ENCODE assay signal across 22 cellular contexts in the genomic region with DNA sequence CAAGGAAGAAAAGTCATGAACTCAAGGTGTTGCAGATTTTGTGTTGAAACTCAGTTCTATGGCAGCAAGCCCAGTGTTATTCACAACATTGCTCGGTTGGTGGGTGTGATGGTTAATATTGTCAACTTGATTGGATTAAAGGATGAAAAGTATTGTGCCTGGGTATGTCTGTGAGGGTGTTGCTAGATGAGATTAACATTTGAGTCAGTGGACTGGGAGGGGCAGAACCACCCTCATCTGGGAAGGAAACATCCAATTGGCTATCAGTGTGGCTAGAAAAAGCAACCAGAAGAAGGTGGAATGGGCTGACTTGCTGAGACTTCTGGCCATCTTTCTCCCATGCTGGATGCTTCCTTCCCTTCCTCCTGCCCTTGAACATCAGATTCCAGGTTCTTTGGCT.
"Had no signal": no experiment of that assay in that cellular context is flagged by ENCODE, and none has a peak within 500 bp of the region (broad histone marks: within the 10 kb centered on the region; RNA-seq: fewer than 3 reads in every experiment).

No MANE protein-coding gene starts in this region.

- H3K36me3 ChIP-seq: left lung, pancreas, upper lobe of left lung had no signal

- H3K4me1 Mint-ChIP-seq: activated B cell treated with CpG ODN at 0.5 μM for 24 hours; activated CD4-positive, alpha-beta T cell treated with anti-CD3 and anti-CD28 coated beads, Interleukin-2, amount 10 ng/mL, durations not matched to agents 24 days and 14 days; brain; stimulated activated memory B cell treated with anti-CD40 and anti-IgM and Interleukin-4, amounts not matched to agents 10 μg/mL and 1 μg/mL and 100 μg/mL, for 72 hours had no signal

- ATAC-seq: left lung; natural killer cell treated with Interleukin-12 subunit alpha and Interleukin-12 subunit beta and Interleukin-15 and Interleukin-18, amount 100 ng/mL, for 72 hours; psoas muscle; right cardiac atrium; stimulated activated memory B cell treated with anti-CD40 and anti-IgM and Interleukin-4, amounts not matched to agents 10 μg/mL and 1 μg/mL and 100 μg/mL, for 72 hours had no signal

- H3K27ac Mint-ChIP-seq: activated B cell treated with CpG ODN at 0.5 μM for 24 hours; activated CD4-positive, alpha-beta T cell treated with anti-CD3 and anti-CD28 coated beads, Interleukin-2, amount 10 ng/mL, durations not matched to agents 24 days and 14 days; activated naive CD4-positive, alpha-beta T cell treated with anti-CD3 and anti-CD28 coated beads for 36 hours; activated T-cell treated with anti-CD3 and anti-CD28 coated beads, Interleukin-2, amount 50 U/mL, for 72 hours; brain; natural killer cell treated with Interleukin-12 subunit alpha and Interleukin-12 subunit beta and Interleukin-15 and Interleukin-18, amount 100 ng/mL, for 72 hours; stimulated activated memory B cell treated with anti-CD40 and anti-IgM and Interleukin-4, amounts not matched to agents 10 μg/mL and 1 μg/mL and 100 μg/mL, for 72 hours; T-helper 1 cell treated with Interleukin-12 subunit alpha and Interleukin-12 subunit beta and Interleukin-4 antibody, amounts not matched to agents 30 μg/mL and 1 μg/mL, for 36 hours had no signal

- H3K9me3 ChIP-seq: left lung, pancreas, psoas muscle, upper lobe of left lung had no signal

- H3K27ac ChIP-seq: hepatocyte, left lung, pancreas, psoas muscle, upper lobe of left lung had no signal

- H3K9me3 Mint-ChIP-seq: activated B cell treated with CpG ODN at 0.5 μM for 24 hours; activated CD4-positive, alpha-beta T cell treated with anti-CD3 and anti-CD28 coated beads, Interleukin-2, amount 10 ng/mL, durations not matched to agents 24 days and 14 days; activated naive CD4-positive, alpha-beta T cell treated with anti-CD3 and anti-CD28 coated beads for 36 hours; activated T-cell treated with anti-CD3 and anti-CD28 coated beads, Interleukin-2, amount 50 U/mL, for 72 hours; natural killer cell treated with Interleukin-12 subunit alpha and Interleukin-12 subunit beta and Interleukin-15 and Interleukin-18, amount 100 ng/mL, for 72 hours; stimulated activated memory B cell treated with anti-CD40 and anti-IgM and Interleukin-4, amounts not matched to agents 10 μg/mL and 1 μg/mL and 100 μg/mL, for 72 hours; T-helper 1 cell treated with Interleukin-12 subunit alpha and Interleukin-12 subunit beta and Interleukin-4 antibody, amounts not matched to agents 30 μg/mL and 1 μg/mL, for 36 hours had no signal

- H3K4me3 Mint-ChIP-seq: activated B cell treated with CpG ODN at 0.5 μM for 24 hours; activated CD4-positive, alpha-beta T cell treated with anti-CD3 and anti-CD28 coated beads, Interleukin-2, amount 10 ng/mL, durations not matched to agents 24 days and 14 days; activated naive CD4-positive, alpha-beta T cell treated with anti-CD3 and anti-CD28 coated beads for 36 hours; activated T-cell treated with anti-CD3 and anti-CD28 coated beads, Interleukin-2, amount 50 U/mL, for 72 hours; brain; natural killer cell treated with Interleukin-12 subunit alpha and Interleukin-12 subunit beta and Interleukin-15 and Interleukin-18, amount 100 ng/mL, for 72 hours; stimulated activated memory B cell treated with anti-CD40 and anti-IgM and Interleukin-4, amounts not matched to agents 10 μg/mL and 1 μg/mL and 100 μg/mL, for 72 hours; T-helper 1 cell treated with Interleukin-12 subunit alpha and Interleukin-12 subunit beta and Interleukin-4 antibody, amounts not matched to agents 30 μg/mL and 1 μg/mL, for 36 hours had no signal

- H3K36me3 Mint-ChIP-seq: brain; natural killer cell treated with Interleukin-12 subunit alpha and Interleukin-12 subunit beta and Interleukin-15 and Interleukin-18, amount 100 ng/mL, for 72 hours; stimulated activated memory B cell treated with anti-CD40 and anti-IgM and Interleukin-4, amounts not matched to agents 10 μg/mL and 1 μg/mL and 100 μg/mL, for 72 hours had no signal

- DNase-seq: activated B cell treated with CpG ODN at 0.5 μM for 24 hours; activated CD4-positive, alpha-beta T cell treated with anti-CD3 and anti-CD28 coated beads, Interleukin-2, amount 10 ng/mL, durations not matched to agents 24 days and 14 days; activated effector memory CD4-positive, alpha-beta T cell treated with Interleukin-2 at 50 U/mL for 16 hours; activated naive CD4-positive, alpha-beta T cell treated with anti-CD3 and anti-CD28 coated beads for 36 hours; activated T-cell treated with anti-CD3 and anti-CD28 coated beads, Interleukin-2, amount 50 U/mL, for 72 hours; aorta; glutamatergic neuron; kidney glomerular epithelial cell; left lung; mammary epithelial cell; midbrain; pancreas; psoas muscle; right cardiac atrium; stimulated activated CD4-positive, alpha-beta T cell treated with anti-CD3 and anti-CD28 coated beads, Interleukin-2, amount 100 ng/mL, for 24 hours; T1000; upper lobe of left lung had no signal

- H3K27me3 Mint-ChIP-seq: activated B cell treated with CpG ODN at 0.5 μM for 24 hours; activated CD4-positive, alpha-beta T cell treated with anti-CD3 and anti-CD28 coated beads, Interleukin-2, amount 10 ng/mL, durations not matched to agents 24 days and 14 days; brain; natural killer cell treated with Interleukin-12 subunit alpha and Interleukin-12 subunit beta and Interleukin-15 and Interleukin-18, amount 100 ng/mL, for 72 hours; stimulated activated memory B cell treated with anti-CD40 and anti-IgM and Interleukin-4, amounts not matched to agents 10 μg/mL and 1 μg/mL and 100 μg/mL, for 72 hours had no signal

- H3K27me3 ChIP-seq: hepatocyte, left lung, pancreas, upper lobe of left lung had no signal

- H3K4me3 ChIP-seq: hepatocyte, left lung, pancreas, psoas muscle, upper lobe of left lung had no signal
